8 cellular contexts compared by ENCODE assay signal in genomic region chr11:118401151-118401879, GRCh38. TPM values are rescaled to one million over a fixed set of nuclear protein-coding genes. Genes with fewer than 3 reads are reported as not detected.
DNase-seq lines count a peak whose midpoint lies in the region; ATAC-seq and TF ChIP-seq lines count a peak whose summit lies in the region.

Gene ATP5MG (plus strand): TSS chr11:118401606. CDS start chr11:118401666, 60 bp downstream.

- H3K27ac ChIP-seq in VCaP (peak within 1 kb of the TSS; percentile 95), iPS-20b (ENCODE audit: low read length) (peak within 1 kb of the TSS; percentile 13), skeletal muscle tissue (ENCODE audit: low read depth, low read length) (peak within 1 kb of the TSS; percentile 93)

- H3K9me3 ChIP-seq in iPS-20b (ENCODE audit: insufficient read depth, low read depth, low read length) (no peaks in the 10 kb centered on the region), skeletal muscle tissue (ENCODE audit: control insufficient read depth in 3 of 3, low read length in 3 of 3) (no peaks in the 10 kb centered on the region)

- TF ChIP-seq CTCF in GM13977 (IDR thresholded peaks at IDR 0.05; ENCODE audit: extremely low read depth, insufficient read depth, missing control alignments) (no peak), VCaP (conservative IDR thresholded peaks at IDR 0.05) (0 out of 2 replicates have a peak, but pooled peaks have one; percentile 9)

- H3K4me3 ChIP-seq in iPS-20b (ENCODE audit: low read length): peak within 1 kb of the TSS; percentile 98
- H3K4me3 ChIP-seq in skeletal muscle tissue (ENCODE audit: low read length in 3 of 3): peak within 1 kb of the TSS; percentile 93 to 100 (median 99)

- in situ Hi-C loops in GM13977 (cut with MboI; ENCODE audit: low pct_unique_long_range_greater_than_20kb, low sequenced_read_pairs, unreplicated experiment) (no loop called here), T47D (cut with HindIII; ENCODE audit: low pct_unique_long_range_greater_than_20kb, low sequenced_read_pairs) (no loop called here)

- H3K4me1 ChIP-seq in iPS-20b (ENCODE audit: insufficient read depth, low read length) (0 out of 2 replicates have a peak, but pooled peaks cover 3% of the 10 kb centered on the region), skeletal muscle tissue (ENCODE audit: control insufficient read depth in 3 of 3, insufficient read depth in 3 of 3, low read length in 3 of 3) (peaks cover 13 to 26% (median 24%) of the 10 kb centered on the region in 3 donors)

- peaks cover 37% of the 10 kb centered on the region for H3K36me3 ChIP-seq in iPS-20b (ENCODE audit: insufficient read depth, low read depth, low read length)
- peaks cover 5 to 23% (median 5%) of the 10 kb centered on the region in 3 donors for H3K36me3 ChIP-seq in skeletal muscle tissue (ENCODE audit: control insufficient read depth in 3 of 3, insufficient read depth in 3 of 3, low read length in 3 of 3)

- ATAC-seq in HG03066 (IDR thresholded peaks at IDR 0.05; ENCODE audit: low read depth, unreplicated experiment) (peak; percentile 59), HG03457 (IDR thresholded peaks at IDR 0.05; ENCODE audit: unreplicated experiment) (no peak)

- DNase-seq in GM13977 (ENCODE audit: low spot score): peak; percentile 87
- DNase-seq in NCI-H2196 (lab: John Stamatoyannopoulos, UW; ENCODE audit: unreplicated experiment): peak; percentile 93
- peak; percentile 89 to 93 for DNase-seq in T47D (ENCODE audit: low read depth in 1 of 2, low spot score in 1 of 2)

- H3K9ac ChIP-seq in iPS-20b (ENCODE audit: low read depth, low read length) (peak within 1 kb of the TSS; percentile 95), skeletal muscle tissue (ENCODE audit: low read depth in 1 of 3, low read length in 3 of 3) (peak within 1 kb of the TSS; percentile 96 to 98 (median 96))

- H3K27me3 ChIP-seq in iPS-20b (ENCODE audit: insufficient read depth, low read length): no peaks in the 10 kb centered on the region
- H3K27me3 ChIP-seq in skeletal muscle tissue (ENCODE audit: control insufficient read depth in 3 of 3, insufficient read depth in 3 of 3, low read length in 3 of 3): no peaks in the 10 kb centered on the region

RNA-seq across cellular contexts. Expression of gene ATP5MG, which starts in this region (rescaled TPM):
- 79.9 TPM for total RNA-seq in skeletal muscle tissue

Comparison
In these comparisons a context has a peak if more than half of its experiments do, and no peak if none do; other contexts are left out.
1. H3K27ac ChIP-seq: peak in every context shown above with its lines; median percentile 95 in VCaP; 93 in skeletal muscle tissue; 13 in iPS-20b.